Comparison of ENCODE assay signal across 13 cellular contexts in the genomic region with DNA sequence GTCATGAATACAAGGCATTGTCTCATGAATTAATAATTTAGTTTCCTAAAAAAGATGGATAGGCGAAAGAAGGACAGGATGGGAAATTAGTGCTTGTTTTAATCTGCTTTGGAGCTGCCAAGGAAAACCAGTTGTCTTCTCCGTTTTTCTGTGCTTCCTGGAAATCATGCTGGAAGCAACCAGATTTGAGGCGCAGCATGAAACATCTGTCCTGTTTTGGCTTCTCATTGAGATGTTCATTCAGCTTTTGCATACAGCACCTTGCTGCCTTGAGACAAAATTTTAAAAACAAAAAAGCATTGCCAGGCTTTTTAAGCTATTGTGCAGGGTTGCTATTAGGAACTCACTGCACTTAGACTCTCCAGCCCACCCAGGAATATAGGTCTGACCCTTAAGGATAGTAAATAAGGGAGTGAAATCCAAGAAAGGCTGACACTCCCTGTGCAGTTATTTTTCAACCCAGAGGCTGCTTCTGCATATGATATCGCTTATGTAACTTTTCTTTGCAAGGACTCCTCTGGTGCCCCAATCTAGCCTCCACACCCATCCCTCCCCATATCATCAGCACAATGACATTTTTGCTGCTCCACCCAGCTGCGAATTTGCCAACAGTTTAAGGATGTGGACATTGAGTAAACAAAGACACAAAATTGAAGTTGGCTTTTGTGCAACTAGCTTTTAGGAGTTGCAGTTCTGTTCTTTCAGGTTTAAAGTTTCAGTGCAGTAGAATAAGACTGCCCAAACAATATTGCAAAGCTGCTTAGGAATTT. TPM values are rescaled to one million over a fixed set of nuclear protein-coding genes. Genes with fewer than 3 reads are reported as not detected.
DNase-seq lines count a peak whose midpoint lies in the region; ATAC-seq and TF ChIP-seq lines count a peak whose summit lies in the region.
"Had no signal": no experiment of that assay in that cellular context is flagged by ENCODE, and none has a peak within 500 bp of the region (broad histone marks: within the 10 kb centered on the region; RNA-seq: fewer than 3 reads in every experiment).

No MANE protein-coding gene starts in this region.

- H3K4me1 ChIP-seq in colonic mucosa (peaks cover 4% of the 10 kb centered on the region), lung (ENCODE audit: control insufficient read depth in 2 of 2, insufficient read depth in 2 of 2, low read length in 2 of 2) (peaks cover 3% of the 10 kb centered on the region in 2 donors)

- no peak overlapping the region for H3K4me3 ChIP-seq in NB4 (ENCODE audit: low read depth, low read length)
- H3K4me3 ChIP-seq in colonic mucosa, result no peak overlapping the region
- H3K4me3 ChIP-seq in lung, result no peak overlapping the region

- H3K36me3 ChIP-seq in colonic mucosa (no peaks in the 10 kb centered on the region), lung (ENCODE audit: control insufficient read depth in 2 of 2, insufficient read depth in 2 of 2, low read length in 2 of 2) (no peaks in the 10 kb centered on the region)
- H3K36me3 ChIP-seq: WERI-Rb-1 had no signal

- 29 to 32% methylated on average over 5 of the region's 5 CpGs for WGBS in lung, 2 donors

- no peak for TF ChIP-seq POLR2A in NB4 (IDR thresholded peaks at IDR 0.05; ENCODE audit: extremely low read depth, insufficient read length)

- ATAC-seq in lung (ENCODE audit: insufficient read depth, low FRiP score), result peak; percentile 19
- ATAC-seq in GM18519 (IDR thresholded peaks at IDR 0.05; ENCODE audit: low FRiP score, unreplicated experiment), result no peak

- no peak overlapping the region for H3K9ac ChIP-seq in colonic mucosa (ENCODE audit: low read depth in 2 of 2, low read length in 2 of 2)

- TF ChIP-seq CTCF in NB4 (IDR thresholded peaks at IDR 0.05; ENCODE audit: low read depth, low read length), result no peak
- TF ChIP-seq CTCF in colonic mucosa (IDR thresholded peaks at IDR 0.05), result no peak
- TF ChIP-seq CTCF in lung (IDR thresholded peaks at IDR 0.05; ENCODE audit: control extremely low read depth, extremely low read depth), result no peak
- TF ChIP-seq CTCF in GM13976 (IDR thresholded peaks at IDR 0.05; ENCODE audit: borderline replicate concordance, control extremely low read depth, extremely low read depth, insufficient read depth, missing control alignments), result no peak

- H3K27me3 ChIP-seq in colonic mucosa (no peaks in the 10 kb centered on the region), lung (ENCODE audit: control insufficient read depth, insufficient read depth) (no peaks in the 10 kb centered on the region)

- H3K27ac ChIP-seq in colonic mucosa (no peak overlapping the region), lung (ENCODE audit: low read depth in 1 of 2, low read length in 1 of 2) (no peak overlapping the region)
- H3K27ac ChIP-seq: WERI-Rb-1 had no signal

- in situ Hi-C loops in GM13976 (cut with MboI; ENCODE audit: low sequenced_read_pairs, unreplicated experiment), result no loop called here

- no peaks in the 10 kb centered on the region for H3K9me3 ChIP-seq in colonic mucosa
- H3K9me3 ChIP-seq in lung (ENCODE audit: control insufficient read depth in 2 of 2, insufficient read depth in 1 of 2, low read length in 1 of 2), result peaks cover 0 to 1% of the 10 kb centered on the region in 2 donors

- intact Hi-C loops in colonic mucosa (cut with DNase I), result no loop called here

- peak; percentile 18 for DNase-seq in GF-D8 (lab: John Stamatoyannopoulos, UW)
- DNase-seq in NB4 (ENCODE audit: low read depth), result peak; percentile 86
- peak; percentile 76 for DNase-seq in colonic mucosa
- DNase-seq in lung (ENCODE audit: low spot score), result peak; percentile 35
- DNase-seq in stimulated activated CD4-positive, alpha-beta T cell treated with anti-CD3 and anti-CD28 coated beads, Interleukin-4, amount 100 ng/mL, for 4 hours, result no peak
- DNase-seq in GM13976 (ENCODE audit: low spot score), result no peak
- no peak for DNase-seq in NCI-H526 (lab: John Stamatoyannopoulos, UW)
- DNase-seq: activated T-cell treated with anti-CD3 and anti-CD28 coated beads for 4 hours; effector CD4-positive, alpha-beta T cell; KG1; RPMI8226; WERI-Rb-1 had no signal

RNA-seq across cellular contexts. Expression of gene MDM1, which starts 46.9 kb away (rescaled TPM):
- 10 to 100 TPM in 1 of 2 donors, 1 to 10 TPM in 1; 7.7 to 12.0 TPM for total RNA-seq in colonic mucosa
- total RNA-seq in lung, result 10 to 100 TPM; 14.9 to 29.7 TPM
- polyA plus RNA-seq in lung, result 1 to 10 TPM; 6.7 to 9.8 TPM

Comparison
In these comparisons a context has a peak if more than half of its experiments do, and no peak if none do; other contexts are left out.
1. DNase-seq: peak in GF-D8 (single experiment), NB4 (single experiment), colonic mucosa (single experiment) and lung (single experiment); none in stimulated activated CD4-positive, alpha-beta T cell treated with anti-CD3 and anti-CD28 coated beads, Interleukin-4, amount 100 ng/mL, for 4 hours (0 of 2), GM13976 (single experiment) and NCI-H526 (0 of 2).